9 cellular contexts compared by ENCODE assay signal in genomic region chr11:126989942-126990715, GRCh38. TPM values are rescaled to one million over a fixed set of nuclear protein-coding genes. Genes with fewer than 3 reads are reported as not detected.
DNase-seq lines count a peak whose midpoint lies in the region; ATAC-seq and TF ChIP-seq lines count a peak whose summit lies in the region.
"Had no signal": no experiment of that assay in that cellular context is flagged by ENCODE, and none has a peak within 500 bp of the region (broad histone marks: within the 10 kb centered on the region; RNA-seq: fewer than 3 reads in every experiment).

No MANE protein-coding gene starts in this region.

- H3K4me3 Mint-ChIP-seq in osteocyte (ENCODE audit: unreplicated experiment): no peak overlapping the region
- H3K4me3 Mint-ChIP-seq: activated naive CD4-positive, alpha-beta T cell treated with anti-CD3 and anti-CD28 coated beads, Interleukin-2, amount 50 U/mL, for 24 hours had no signal

- H3K27ac Mint-ChIP-seq in osteocyte (ENCODE audit: unreplicated experiment): peak overlapping the region; percentile 51
- H3K27ac Mint-ChIP-seq: activated naive CD4-positive, alpha-beta T cell treated with anti-CD3 and anti-CD28 coated beads, Interleukin-2, amount 50 U/mL, for 24 hours had no signal

- ATAC-seq in GM21390 (IDR thresholded peaks at IDR 0.05; ENCODE audit: unreplicated experiment) (peak; percentile 93), gastroesophageal sphincter (peak; percentile 70), upper lobe of right lung (peak; percentile 92)

- no peaks in the 10 kb centered on the region for H3K27me3 Mint-ChIP-seq in osteocyte (ENCODE audit: unreplicated experiment)

- peaks cover 40% of the 10 kb centered on the region for H3K4me1 Mint-ChIP-seq in osteocyte (ENCODE audit: unreplicated experiment)
- H3K4me1 Mint-ChIP-seq: activated naive CD4-positive, alpha-beta T cell treated with anti-CD3 and anti-CD28 coated beads, Interleukin-2, amount 50 U/mL, for 24 hours had no signal

- H3K9me3 ChIP-seq in Peyer's patch (no peaks in the 10 kb centered on the region), gastroesophageal sphincter (no peaks in the 10 kb centered on the region), upper lobe of right lung (no peaks in the 10 kb centered on the region)

- TF ChIP-seq POLR2A in Peyer's patch (IDR thresholded peaks at IDR 0.05) (no peak), gastroesophageal sphincter (IDR thresholded peaks at IDR 0.05) (no peak)

- no peak overlapping the region for H3K27ac ChIP-seq in Peyer's patch
- H3K27ac ChIP-seq in gastroesophageal sphincter: no peak overlapping the region
- H3K27ac ChIP-seq in upper lobe of right lung: no peak overlapping the region

- whole genome bisulfite sequencing in gastroesophageal sphincter (ENCODE audit: low coverage in 1 of 2), 2 donors: 3 to 31% methylated on average over 11 to 14 of the region's 22 CpGs

- no peak for TF ChIP-seq EP300 in gastroesophageal sphincter (IDR thresholded peaks at IDR 0.05)

- intact Hi-C loops in upper lobe of right lung (cut with DNase I): loop anchor here (10.0 kb wide), 1 partner anchor 275 kb away; no protein-coding TSS in a partner anchor

- H3K27me3 ChIP-seq in Peyer's patch: no peaks in the 10 kb centered on the region
- H3K27me3 ChIP-seq in gastroesophageal sphincter: peaks cover 46% of the 10 kb centered on the region
- peaks cover 5% of the 10 kb centered on the region for H3K27me3 ChIP-seq in upper lobe of right lung

- TF ChIP-seq CTCF in Peyer's patch (IDR thresholded peaks at IDR 0.05) (peak; percentile 30 to 85 (median 77)), gastroesophageal sphincter (IDR thresholded peaks at IDR 0.05) (peak; percentile 49 to 91 (median 67)), osteocyte (IDR thresholded peaks at IDR 0.05) (peak; percentile 96), upper lobe of right lung (IDR thresholded peaks at IDR 0.05) (peak; percentile 93)

- H3K4me1 ChIP-seq in Peyer's patch (no peaks in the 10 kb centered on the region), gastroesophageal sphincter (no peaks in the 10 kb centered on the region), upper lobe of right lung (no peaks in the 10 kb centered on the region)

- H3K4me3 ChIP-seq in Jurkat, Clone E6-1 (ENCODE audit: low read length): no peak overlapping the region
- H3K4me3 ChIP-seq in Peyer's patch: no peak overlapping the region
- H3K4me3 ChIP-seq in gastroesophageal sphincter: no peak overlapping the region
- H3K4me3 ChIP-seq in upper lobe of right lung: no peak overlapping the region

- peak; percentile 88 for DNase-seq in D341Med (ENCODE audit: low spot score)
- DNase-seq in Jurkat, Clone E6-1 (ENCODE audit: low read depth, low spot score): peak; percentile 24
- DNase-seq in Peyer's patch: peak; percentile 19 to 83 (median 78)
- DNase-seq in activated effector memory CD4-positive, alpha-beta T cell treated with Interleukin-2 at 50 U/mL for 16 hours: peak; percentile 32
- peak; percentile 92 for DNase-seq in osteocyte (ENCODE audit: extremely low spot score, unreplicated experiment)
- DNase-seq in upper lobe of right lung: peak; percentile 86

- no peaks in the 10 kb centered on the region for H3K9me3 Mint-ChIP-seq in osteocyte (ENCODE audit: unreplicated experiment)
- H3K9me3 Mint-ChIP-seq: activated naive CD4-positive, alpha-beta T cell treated with anti-CD3 and anti-CD28 coated beads, Interleukin-2, amount 50 U/mL, for 24 hours had no signal

- H3K36me3 ChIP-seq in Peyer's patch (no peaks in the 10 kb centered on the region), gastroesophageal sphincter (no peaks in the 10 kb centered on the region), upper lobe of right lung (no peaks in the 10 kb centered on the region)

- H3K36me3 Mint-ChIP-seq in osteocyte (ENCODE audit: unreplicated experiment): no peaks in the 10 kb centered on the region
- H3K36me3 Mint-ChIP-seq: activated naive CD4-positive, alpha-beta T cell treated with anti-CD3 and anti-CD28 coated beads, Interleukin-2, amount 50 U/mL, for 24 hours had no signal

RNA-seq across cellular contexts. Expression of gene KIRREL3, which starts 10.4 kb away (rescaled TPM):
- polyA plus RNA-seq in Jurkat, Clone E6-1 (2012; ENCODE audit: insufficient read depth, insufficient read length): not detected
- total RNA-seq in Peyer's patch (under 1 TPM in 1 of 4 donors, not detected in 3; 0.83 TPM), gastroesophageal sphincter (1 to 10 TPM in 3 of 4 donors, under 1 TPM in 1; 0.54 to 3.9 (median 1.4) TPM), osteocyte (1.2 and 1.9 TPM in 2 replicates), upper lobe of right lung (not detected)

Comparison
In these comparisons a context has a peak if more than half of its experiments do, and no peak if none do; other contexts are left out.
1. DNase-seq: peak in every context shown above with its lines; median percentile 92 in osteocyte; 88 in D341Med; 86 in upper lobe of right lung; 78 in Peyer's patch; 32 in activated effector memory CD4-positive, alpha-beta T cell treated with Interleukin-2 at 50 U/mL for 16 hours; 24 in Jurkat, Clone E6-1.